ENCODE assay signal across 35 cellular contexts in the genomic region with DNA sequence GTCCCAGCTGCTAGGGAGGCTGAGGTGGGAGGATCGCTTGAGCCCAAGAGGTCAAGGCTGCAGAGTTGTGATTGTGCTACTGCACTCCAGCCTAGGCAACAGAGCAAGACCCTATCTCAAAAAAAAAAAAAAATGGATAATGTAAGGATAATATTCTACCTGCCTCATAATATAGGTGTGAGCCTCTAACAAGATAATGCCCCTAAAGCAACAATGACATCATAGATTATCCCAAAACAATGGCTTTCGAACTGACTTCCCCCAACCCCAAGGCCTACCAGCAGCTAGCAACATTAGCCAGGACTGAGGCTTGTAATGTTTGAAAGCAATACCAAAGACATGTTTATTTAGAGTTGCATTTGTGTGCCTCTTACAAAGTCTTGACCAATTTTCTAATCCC.
"Had no signal": no experiment of that assay in that cellular context is flagged by ENCODE, and none has a peak within 500 bp of the region (broad histone marks: within the 10 kb centered on the region; RNA-seq: fewer than 3 reads in every experiment).

No MANE protein-coding gene starts in this region.

- H3K27me3 ChIP-seq: body of pancreas, brain microvascular endothelial cell had no signal

- H3K36me3 Mint-ChIP-seq: activated CD4-positive, alpha-beta memory T cell treated with anti-CD3 and anti-CD28 coated beads for 36 hours; activated naive CD4-positive, alpha-beta T cell treated with anti-CD3 and anti-CD28 coated beads, Interleukin-2, amount 50 U/mL, for 72 hours; activated naive CD8-positive, alpha-beta T cell treated with anti-CD3 and anti-CD28 coated beads for 36 hours had no signal

- H3K9me3 Mint-ChIP-seq: activated B cell treated with CpG ODN at 0.5 μM for 24 hours; activated CD4-positive, alpha-beta memory T cell treated with anti-CD3 and anti-CD28 coated beads for 36 hours; activated CD4-positive, alpha-beta T cell treated with anti-CD3 and anti-CD28 coated beads, Interleukin-2, amount 10 ng/mL, durations not matched to agents 24 days and 14 days; activated CD8-positive, alpha-beta T cell treated with anti-CD3 and anti-CD28 coated beads for 36 hours; activated naive CD4-positive, alpha-beta T cell treated with anti-CD3 and anti-CD28 coated beads for 36 hours; activated naive CD4-positive, alpha-beta T cell treated with anti-CD3 and anti-CD28 coated beads, Interleukin-2, amount 50 U/mL, for 72 hours; activated naive CD8-positive, alpha-beta T cell treated with anti-CD3 and anti-CD28 coated beads for 36 hours; activated T-cell treated with anti-CD3 and anti-CD28 coated beads, Interleukin-2, amount 50 U/mL, for 4 hours; activated T-cell treated with anti-CD3 and anti-CD28 coated beads, Interleukin-2, amount 50 U/mL, for 72 hours; activated T-helper 1 cell treated with anti-CD3 and anti-CD28 coated beads, Interleukin-12 subunit alpha, Interleukin-12 subunit beta, Interleukin-2, Interleukin-4 antibody, amounts not matched to agents 30 ng/mL and 10 ng/mL and 1 ng/mL, durations not matched to agents 14 hours and 24 hours and 36 hours; activated T-helper 17 cell treated with anti-CD3 and anti-CD28 coated beads, Interleukin-2, amount 50 U/mL, for 72 hours; T-helper 1 cell treated with Interleukin-12 subunit alpha and Interleukin-12 subunit beta and Interleukin-4 antibody, amounts not matched to agents 30 μg/mL and 1 μg/mL, for 36 hours; T-helper 2 cell treated with Interferon-gamma antibody and Interleukin-4, amounts not matched to agents 5 μg/mL and 100 μg/mL, for 36 hours had no signal

- DNase-seq: activated B cell treated with CpG ODN at 0.5 μM for 24 hours; activated CD4-positive, alpha-beta memory T cell treated with anti-CD3 and anti-CD28 coated beads for 36 hours; activated CD4-positive, alpha-beta T cell treated with anti-CD3 and anti-CD28 coated beads for 4 hours; activated CD4-positive, alpha-beta T cell treated with anti-CD3 and anti-CD28 coated beads, Interleukin-2, amount 10 ng/mL, durations not matched to agents 24 days and 14 days; activated CD4-positive, alpha-beta T cell treated with anti-CD3 and anti-CD28 coated beads, Interleukin-2, amount 50 U/mL, for 1 hour; activated CD4-positive, alpha-beta T cell treated with anti-CD3 and anti-CD28 coated beads, Interleukin-2, amount 50 U/mL, for 4 hours; activated CD4-positive, CD25-positive, alpha-beta regulatory T cell treated with anti-CD3 and anti-CD28 coated beads, Interleukin-2, amount 50 U/mL, for 72 hours; activated CD8-positive, alpha-beta memory T cell treated with anti-CD3 and anti-CD28 coated beads, Interleukin-2, amount 50 U/mL, for 4 hours; activated CD8-positive, alpha-beta T cell treated with anti-CD3 and anti-CD28 coated beads for 36 hours; activated effector memory CD4-positive, alpha-beta T cell treated with anti-CD3 and anti-CD28 coated beads, Interleukin-2, amount 50 U/mL, for 16 hours; activated gamma-delta T cell treated with Interleukin-2 at 50 U/mL for 16 hours; activated naive CD4-positive, alpha-beta T cell; activated naive CD4-positive, alpha-beta T cell treated with anti-CD3 and anti-CD28 coated beads for 36 hours; activated naive CD4-positive, alpha-beta T cell treated with anti-CD3 and anti-CD28 coated beads, Interleukin-2, amount 50 U/mL, for 16 hours; activated naive CD8-positive, alpha-beta T cell treated with anti-CD3 and anti-CD28 coated beads for 36 hours; activated T-cell treated with anti-CD3 and anti-CD28 coated beads for 4 hours; activated T-cell treated with anti-CD3 and anti-CD28 coated beads, Interleukin-2, amount 50 U/mL, for 1 hour; activated T-cell treated with anti-CD3 and anti-CD28 coated beads, Interleukin-2, amount 50 U/mL, for 4 hours; activated T-cell treated with anti-CD3 and anti-CD28 coated beads, Interleukin-2, amount 50 U/mL, for 72 hours; adrenal gland; amniotic stem cell; aorta; body of pancreas; brain microvascular endothelial cell; central memory CD4-positive, alpha-beta T cell; T-helper 1 cell; T-helper 2 cell; T-helper 9 cell had no signal

- H3K4me3 ChIP-seq: adrenal gland, body of pancreas, breast epithelium had no signal

- H3K4me1 ChIP-seq: breast epithelium had no signal

- H3K4me3 Mint-ChIP-seq: activated B cell treated with CpG ODN at 0.5 μM for 24 hours; activated CD4-positive, alpha-beta memory T cell treated with anti-CD3 and anti-CD28 coated beads for 36 hours; activated CD4-positive, alpha-beta T cell treated with anti-CD3 and anti-CD28 coated beads, Interleukin-2, amount 10 ng/mL, durations not matched to agents 24 days and 14 days; activated CD8-positive, alpha-beta T cell treated with anti-CD3 and anti-CD28 coated beads for 36 hours; activated naive CD4-positive, alpha-beta T cell treated with anti-CD3 and anti-CD28 coated beads for 36 hours; activated naive CD8-positive, alpha-beta T cell treated with anti-CD3 and anti-CD28 coated beads for 36 hours; activated T-cell treated with anti-CD3 and anti-CD28 coated beads, Interleukin-2, amount 50 U/mL, for 4 hours; activated T-cell treated with anti-CD3 and anti-CD28 coated beads, Interleukin-2, amount 50 U/mL, for 72 hours; activated T-helper 1 cell treated with anti-CD3 and anti-CD28 coated beads, Interleukin-12 subunit alpha, Interleukin-12 subunit beta, Interleukin-2, Interleukin-4 antibody, amounts not matched to agents 30 ng/mL and 10 ng/mL and 1 ng/mL, durations not matched to agents 14 hours and 24 hours and 36 hours; activated T-helper 17 cell treated with anti-CD3 and anti-CD28 coated beads, Interleukin-2, amount 50 U/mL, for 72 hours; T-helper 1 cell treated with Interleukin-12 subunit alpha and Interleukin-12 subunit beta and Interleukin-4 antibody, amounts not matched to agents 30 μg/mL and 1 μg/mL, for 36 hours; T-helper 2 cell treated with Interferon-gamma antibody and Interleukin-4, amounts not matched to agents 5 μg/mL and 100 μg/mL, for 36 hours had no signal

- H3K9me3 ChIP-seq: adrenal gland, body of pancreas, breast epithelium had no signal

- H3K27me3 Mint-ChIP-seq: activated B cell treated with CpG ODN at 0.5 μM for 24 hours; activated CD4-positive, alpha-beta memory T cell treated with anti-CD3 and anti-CD28 coated beads for 36 hours; activated CD4-positive, alpha-beta T cell treated with anti-CD3 and anti-CD28 coated beads, Interleukin-2, amount 10 ng/mL, durations not matched to agents 24 days and 14 days; activated CD8-positive, alpha-beta T cell treated with anti-CD3 and anti-CD28 coated beads for 36 hours; activated naive CD8-positive, alpha-beta T cell treated with anti-CD3 and anti-CD28 coated beads for 36 hours; activated T-helper 17 cell treated with anti-CD3 and anti-CD28 coated beads, Interleukin-2, amount 50 U/mL, for 72 hours had no signal

- H3K27ac ChIP-seq: adrenal gland, body of pancreas, brain microvascular endothelial cell, breast epithelium, VCaP had no signal

- H3K27ac Mint-ChIP-seq: activated B cell treated with CpG ODN at 0.5 μM for 24 hours; activated CD4-positive, alpha-beta memory T cell treated with anti-CD3 and anti-CD28 coated beads for 36 hours; activated CD4-positive, alpha-beta T cell treated with anti-CD3 and anti-CD28 coated beads, Interleukin-2, amount 10 ng/mL, durations not matched to agents 24 days and 14 days; activated CD8-positive, alpha-beta T cell treated with anti-CD3 and anti-CD28 coated beads for 36 hours; activated naive CD4-positive, alpha-beta T cell treated with anti-CD3 and anti-CD28 coated beads for 36 hours; activated naive CD4-positive, alpha-beta T cell treated with anti-CD3 and anti-CD28 coated beads, Interleukin-2, amount 50 U/mL, for 72 hours; activated naive CD8-positive, alpha-beta T cell treated with anti-CD3 and anti-CD28 coated beads for 36 hours; activated T-cell treated with anti-CD3 and anti-CD28 coated beads, Interleukin-2, amount 50 U/mL, for 72 hours; activated T-helper 1 cell treated with anti-CD3 and anti-CD28 coated beads, Interleukin-12 subunit alpha, Interleukin-12 subunit beta, Interleukin-2, Interleukin-4 antibody, amounts not matched to agents 30 ng/mL and 10 ng/mL and 1 ng/mL, durations not matched to agents 14 hours and 24 hours and 36 hours; activated T-helper 17 cell treated with anti-CD3 and anti-CD28 coated beads, Interleukin-2, amount 50 U/mL, for 72 hours; T-helper 1 cell treated with Interleukin-12 subunit alpha and Interleukin-12 subunit beta and Interleukin-4 antibody, amounts not matched to agents 30 μg/mL and 1 μg/mL, for 36 hours; T-helper 2 cell treated with Interferon-gamma antibody and Interleukin-4, amounts not matched to agents 5 μg/mL and 100 μg/mL, for 36 hours had no signal

- H3K36me3 ChIP-seq: adrenal gland, brain microvascular endothelial cell, breast epithelium had no signal

- H3K4me1 Mint-ChIP-seq: activated T-helper 17 cell treated with anti-CD3 and anti-CD28 coated beads, Interleukin-2, amount 50 U/mL, for 72 hours had no signal

- ATAC-seq: activated CD8-positive, alpha-beta T cell treated with anti-CD3 and anti-CD28 coated beads for 36 hours; activated naive CD4-positive, alpha-beta T cell treated with anti-CD3 and anti-CD28 coated beads, Interleukin-2, amount 50 U/mL, for 72 hours; activated T-cell treated with anti-CD3 and anti-CD28 coated beads, Interleukin-2, amount 50 U/mL, for 4 hours; activated T-cell treated with anti-CD3 and anti-CD28 coated beads, Interleukin-2, amount 50 U/mL, for 72 hours; activated T-helper 17 cell treated with anti-CD3 and anti-CD28 coated beads, Interleukin-2, amount 50 U/mL, for 72 hours; body of pancreas had no signal
